ENCODE assay signal across 9 cellular contexts in genomic region chr6:134464690-134465411, GRCh38.
DNase-seq lines count a peak whose midpoint lies in the region; ATAC-seq and TF ChIP-seq lines count a peak whose summit lies in the region.
"Had no signal": no experiment of that assay in that cellular context is flagged by ENCODE, and none has a peak within 500 bp of the region (broad histone marks: within the 10 kb centered on the region; RNA-seq: fewer than 3 reads in every experiment).

No MANE protein-coding gene starts in this region.

- H3K36me3 Mint-ChIP-seq in natural killer cell treated with Interleukin-12 subunit alpha and Interleukin-12 subunit beta and Interleukin-15 and Interleukin-18, amount 100 ng/mL, for 72 hours, result no peaks in the 10 kb centered on the region
- no peaks in the 10 kb centered on the region for H3K36me3 Mint-ChIP-seq in T-helper 17 cell (ENCODE audit: low read depth)

- H3K4me3 Mint-ChIP-seq in natural killer cell treated with Interleukin-12 subunit alpha and Interleukin-12 subunit beta and Interleukin-15 and Interleukin-18, amount 100 ng/mL, for 72 hours, result no peak overlapping the region
- no peak overlapping the region for H3K4me3 Mint-ChIP-seq in T-helper 17 cell

- H3K9me3 ChIP-seq in T-helper 17 cell (ENCODE audit: control insufficient read depth, low read length, poor library complexity, severe bottlenecking), result no peaks in the 10 kb centered on the region

- H3K9me3 Mint-ChIP-seq in natural killer cell treated with Interleukin-12 subunit alpha and Interleukin-12 subunit beta and Interleukin-15 and Interleukin-18, amount 100 ng/mL, for 72 hours, result no peaks in the 10 kb centered on the region

- H3K4me1 Mint-ChIP-seq in natural killer cell treated with Interleukin-12 subunit alpha and Interleukin-12 subunit beta and Interleukin-15 and Interleukin-18, amount 100 ng/mL, for 72 hours (ENCODE audit: low read depth in 2 of 2), result no peaks in the 10 kb centered on the region
- no peaks in the 10 kb centered on the region for H3K4me1 Mint-ChIP-seq in T-helper 17 cell

- peaks cover under 1 to 5% of the 10 kb centered on the region in 2 donors for H3K27me3 Mint-ChIP-seq in natural killer cell treated with Interleukin-12 subunit alpha and Interleukin-12 subunit beta and Interleukin-15 and Interleukin-18, amount 100 ng/mL, for 72 hours
- no peaks in the 10 kb centered on the region for H3K27me3 Mint-ChIP-seq in T-helper 17 cell

- DNase-seq in GM10266 (ENCODE audit: extremely low spot score) (peak; percentile 22), SHP77 (lab: John Stamatoyannopoulos, UW) (peak; percentile 73 to 81), left kidney (ENCODE audit: low read depth, low spot score) (peak; percentile 74), T-helper 17 cell (no peak), retina (no peak)
- DNase-seq in natural killer cell treated with Interleukin-12 subunit alpha and Interleukin-12 subunit beta and Interleukin-15 and Interleukin-18, amount 100 ng/mL, for 72 hours (ENCODE audit: low spot score), result no peak
- DNase-seq: activated effector memory CD4-positive, alpha-beta T cell treated with anti-CD3 and anti-CD28 coated beads, Interleukin-2, amount 50 U/mL, for 16 hours had no signal

- ATAC-seq in HG03442 (IDR thresholded peaks at IDR 0.05; ENCODE audit: unreplicated experiment) (peak; percentile 70), HG03280 (IDR thresholded peaks at IDR 0.05; ENCODE audit: unreplicated experiment) (no peak), T-helper 17 cell (no peak)
- ATAC-seq in natural killer cell treated with Interleukin-12 subunit alpha and Interleukin-12 subunit beta and Interleukin-15 and Interleukin-18, amount 100 ng/mL, for 72 hours, result no peak

- H3K27ac Mint-ChIP-seq in natural killer cell treated with Interleukin-12 subunit alpha and Interleukin-12 subunit beta and Interleukin-15 and Interleukin-18, amount 100 ng/mL, for 72 hours, result no peak overlapping the region
- H3K27ac Mint-ChIP-seq in T-helper 17 cell, result no peak overlapping the region

- TF ChIP-seq CTCF in GM10266 (IDR thresholded peaks at IDR 0.05; ENCODE audit: control insufficient read depth, insufficient read depth, low read depth, missing control alignments), result no peak

Comparison
In these comparisons a context has a peak if more than half of its experiments do, and no peak if none do; other contexts are left out.
1. DNase-seq: peak in GM10266 (single experiment), SHP77 (2 of 2) and left kidney (single experiment); none in natural killer cell treated with Interleukin-12 subunit alpha and Interleukin-12 subunit beta and Interleukin-15 and Interleukin-18, amount 100 ng/mL, for 72 hours (single experiment), T-helper 17 cell (0 of 3) and retina (single experiment).